1 cellular context compared by ENCODE assay signal in the genomic region with DNA sequence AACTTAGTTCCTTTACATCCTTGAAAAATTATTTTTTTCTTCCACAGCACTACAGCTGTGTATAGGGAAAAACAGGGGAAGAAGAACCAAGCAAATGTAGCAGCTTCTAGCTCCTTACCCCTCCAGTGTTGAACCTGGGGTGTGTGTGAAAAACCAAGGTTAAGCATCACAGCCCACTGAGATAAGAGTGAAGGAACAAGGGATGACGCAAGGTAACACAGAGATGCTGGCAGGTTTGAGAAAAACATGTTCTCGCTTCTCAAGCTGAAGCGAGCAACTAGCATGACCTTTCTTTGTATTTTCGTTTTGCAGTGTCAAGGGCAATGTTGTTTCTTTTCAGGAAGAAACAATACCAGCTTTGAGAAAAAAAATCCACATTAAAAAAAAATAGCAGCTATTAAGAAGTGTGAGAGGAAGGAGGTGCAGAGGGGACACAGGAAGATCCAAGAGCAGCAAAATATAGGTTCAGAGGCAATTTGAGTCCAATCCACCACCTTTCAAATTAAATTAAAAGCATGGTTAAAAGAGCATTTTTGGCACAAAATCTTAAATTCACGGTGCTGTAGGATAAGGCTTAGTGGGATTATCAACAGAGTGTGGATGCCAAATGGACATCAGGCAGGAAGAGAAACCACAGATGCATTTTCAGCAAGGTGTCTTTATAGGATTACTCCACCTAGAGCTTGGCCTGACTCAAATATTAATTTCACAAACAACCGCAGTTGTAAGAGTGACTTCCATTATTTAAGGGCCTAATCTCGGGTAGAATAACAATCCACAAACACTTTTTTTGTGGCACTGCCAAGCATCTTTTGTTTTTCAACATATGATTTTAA.
TF ChIP-seq lines count a peak whose summit lies in the region.

No MANE protein-coding gene starts in this region.

TF ChIP-seq in GM12878, 131 proteins besides CTCF, POLR2A, EP300 and RAD21:
- TF ChIP-seq JUND (IDR thresholded peaks at IDR 0.05; ENCODE audit: low read depth, low read length) = no peak
- no peak for TF ChIP-seq NFIC (IDR thresholded peaks at IDR 0.05; ENCODE audit: low read depth, low read length)
- TF ChIP-seq CHD1 (IDR thresholded peaks at IDR 0.05; ENCODE audit: low read depth, low read length) = no peak
- no peak for TF ChIP-seq NR2F1 (conservative IDR thresholded peaks at IDR 0.05)
- TF ChIP-seq, protein P1, sequence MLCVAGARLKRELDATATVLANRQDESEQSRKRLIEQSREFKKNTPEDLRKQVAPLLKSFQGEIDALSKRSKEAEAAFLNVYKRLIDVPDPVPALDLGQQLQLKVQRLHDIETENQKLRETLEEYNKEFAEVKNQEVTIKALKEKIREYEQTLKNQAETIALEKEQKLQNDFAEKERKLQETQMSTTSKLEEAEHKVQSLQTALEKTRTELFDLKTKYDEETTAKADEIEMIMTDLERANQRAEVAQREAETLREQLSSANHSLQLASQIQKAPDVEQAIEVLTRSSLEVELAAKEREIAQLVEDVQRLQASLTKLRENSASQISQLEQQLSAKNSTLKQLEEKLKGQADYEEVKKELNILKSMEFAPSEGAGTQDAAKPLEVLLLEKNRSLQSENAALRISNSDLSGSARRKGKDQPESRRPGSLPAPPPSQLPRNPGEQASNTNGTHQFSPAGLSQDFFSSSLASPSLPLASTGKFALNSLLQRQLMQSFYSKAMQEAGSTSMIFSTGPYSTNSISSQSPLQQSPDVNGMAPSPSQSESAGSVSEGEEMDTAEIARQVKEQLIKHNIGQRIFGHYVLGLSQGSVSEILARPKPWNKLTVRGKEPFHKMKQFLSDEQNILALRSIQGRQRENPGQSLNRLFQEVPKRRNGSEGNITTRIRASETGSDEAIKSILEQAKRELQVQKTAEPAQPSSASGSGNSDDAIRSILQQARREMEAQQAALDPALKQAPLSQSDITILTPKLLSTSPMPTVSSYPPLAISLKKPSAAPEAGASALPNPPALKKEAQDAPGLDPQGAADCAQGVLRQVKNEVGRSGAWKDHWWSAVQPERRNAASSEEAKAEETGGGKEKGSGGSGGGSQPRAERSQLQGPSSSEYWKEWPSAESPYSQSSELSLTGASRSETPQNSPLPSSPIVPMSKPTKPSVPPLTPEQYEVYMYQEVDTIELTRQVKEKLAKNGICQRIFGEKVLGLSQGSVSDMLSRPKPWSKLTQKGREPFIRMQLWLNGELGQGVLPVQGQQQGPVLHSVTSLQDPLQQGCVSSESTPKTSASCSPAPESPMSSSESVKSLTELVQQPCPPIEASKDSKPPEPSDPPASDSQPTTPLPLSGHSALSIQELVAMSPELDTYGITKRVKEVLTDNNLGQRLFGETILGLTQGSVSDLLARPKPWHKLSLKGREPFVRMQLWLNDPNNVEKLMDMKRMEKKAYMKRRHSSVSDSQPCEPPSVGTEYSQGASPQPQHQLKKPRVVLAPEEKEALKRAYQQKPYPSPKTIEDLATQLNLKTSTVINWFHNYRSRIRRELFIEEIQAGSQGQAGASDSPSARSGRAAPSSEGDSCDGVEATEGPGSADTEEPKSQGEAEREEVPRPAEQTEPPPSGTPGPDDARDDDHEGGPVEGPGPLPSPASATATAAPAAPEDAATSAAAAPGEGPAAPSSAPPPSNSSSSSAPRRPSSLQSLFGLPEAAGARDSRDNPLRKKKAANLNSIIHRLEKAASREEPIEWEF (IDR thresholded peaks at IDR 0.05; ENCODE audit: insufficient replicate concordance, low read depth, low read length) = no peak
- TF ChIP-seq ZZZ3 (IDR thresholded peaks at IDR 0.05; ENCODE audit: control insufficient read depth, insufficient read length, low read depth) = no peak
- TF ChIP-seq, protein P2, sequence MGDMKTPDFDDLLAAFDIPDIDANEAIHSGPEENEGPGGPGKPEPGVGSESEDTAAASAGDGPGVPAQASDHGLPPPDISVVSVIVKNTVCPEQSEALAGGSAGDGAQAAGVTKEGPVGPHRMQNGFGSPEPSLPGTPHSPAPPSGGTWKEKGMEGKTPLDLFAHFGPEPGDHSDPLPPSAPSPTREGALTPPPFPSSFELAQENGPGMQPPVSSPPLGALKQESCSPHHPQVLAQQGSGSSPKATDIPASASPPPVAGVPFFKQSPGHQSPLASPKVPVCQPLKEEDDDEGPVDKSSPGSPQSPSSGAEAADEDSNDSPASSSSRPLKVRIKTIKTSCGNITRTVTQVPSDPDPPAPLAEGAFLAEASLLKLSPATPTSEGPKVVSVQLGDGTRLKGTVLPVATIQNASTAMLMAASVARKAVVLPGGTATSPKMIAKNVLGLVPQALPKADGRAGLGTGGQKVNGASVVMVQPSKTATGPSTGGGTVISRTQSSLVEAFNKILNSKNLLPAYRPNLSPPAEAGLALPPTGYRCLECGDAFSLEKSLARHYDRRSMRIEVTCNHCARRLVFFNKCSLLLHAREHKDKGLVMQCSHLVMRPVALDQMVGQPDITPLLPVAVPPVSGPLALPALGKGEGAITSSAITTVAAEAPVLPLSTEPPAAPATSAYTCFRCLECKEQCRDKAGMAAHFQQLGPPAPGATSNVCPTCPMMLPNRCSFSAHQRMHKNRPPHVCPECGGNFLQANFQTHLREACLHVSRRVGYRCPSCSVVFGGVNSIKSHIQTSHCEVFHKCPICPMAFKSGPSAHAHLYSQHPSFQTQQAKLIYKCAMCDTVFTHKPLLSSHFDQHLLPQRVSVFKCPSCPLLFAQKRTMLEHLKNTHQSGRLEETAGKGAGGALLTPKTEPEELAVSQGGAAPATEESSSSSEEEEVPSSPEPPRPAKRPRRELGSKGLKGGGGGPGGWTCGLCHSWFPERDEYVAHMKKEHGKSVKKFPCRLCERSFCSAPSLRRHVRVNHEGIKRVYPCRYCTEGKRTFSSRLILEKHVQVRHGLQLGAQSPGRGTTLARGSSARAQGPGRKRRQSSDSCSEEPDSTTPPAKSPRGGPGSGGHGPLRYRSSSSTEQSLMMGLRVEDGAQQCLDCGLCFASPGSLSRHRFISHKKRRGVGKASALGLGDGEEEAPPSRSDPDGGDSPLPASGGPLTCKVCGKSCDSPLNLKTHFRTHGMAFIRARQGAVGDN (IDR thresholded peaks at IDR 0.05) = no peak
- TF ChIP-seq GABPA (IDR thresholded peaks at IDR 0.05; ENCODE audit: low read depth) = no peak
- TF ChIP-seq SMAD5 (IDR thresholded peaks at IDR 0.05; ENCODE audit: low read depth) = no peak
- no peak for TF ChIP-seq IRF3 (IDR thresholded peaks at IDR 0.05)
- TF ChIP-seq MTA3 (IDR thresholded peaks at IDR 0.05; ENCODE audit: borderline replicate concordance, low read length) = no peak
- TF ChIP-seq PAX5 (IDR thresholded peaks at IDR 0.05; ENCODE audit: borderline replicate concordance, low read depth, low read length) = no peak
- no peak for TF ChIP-seq CREM (IDR thresholded peaks at IDR 0.05; ENCODE audit: low read depth)
- TF ChIP-seq POLR2AphosphoS5 (IDR thresholded peaks at IDR 0.05; ENCODE audit: low read length) = no peak
- TF ChIP-seq, protein P3, sequence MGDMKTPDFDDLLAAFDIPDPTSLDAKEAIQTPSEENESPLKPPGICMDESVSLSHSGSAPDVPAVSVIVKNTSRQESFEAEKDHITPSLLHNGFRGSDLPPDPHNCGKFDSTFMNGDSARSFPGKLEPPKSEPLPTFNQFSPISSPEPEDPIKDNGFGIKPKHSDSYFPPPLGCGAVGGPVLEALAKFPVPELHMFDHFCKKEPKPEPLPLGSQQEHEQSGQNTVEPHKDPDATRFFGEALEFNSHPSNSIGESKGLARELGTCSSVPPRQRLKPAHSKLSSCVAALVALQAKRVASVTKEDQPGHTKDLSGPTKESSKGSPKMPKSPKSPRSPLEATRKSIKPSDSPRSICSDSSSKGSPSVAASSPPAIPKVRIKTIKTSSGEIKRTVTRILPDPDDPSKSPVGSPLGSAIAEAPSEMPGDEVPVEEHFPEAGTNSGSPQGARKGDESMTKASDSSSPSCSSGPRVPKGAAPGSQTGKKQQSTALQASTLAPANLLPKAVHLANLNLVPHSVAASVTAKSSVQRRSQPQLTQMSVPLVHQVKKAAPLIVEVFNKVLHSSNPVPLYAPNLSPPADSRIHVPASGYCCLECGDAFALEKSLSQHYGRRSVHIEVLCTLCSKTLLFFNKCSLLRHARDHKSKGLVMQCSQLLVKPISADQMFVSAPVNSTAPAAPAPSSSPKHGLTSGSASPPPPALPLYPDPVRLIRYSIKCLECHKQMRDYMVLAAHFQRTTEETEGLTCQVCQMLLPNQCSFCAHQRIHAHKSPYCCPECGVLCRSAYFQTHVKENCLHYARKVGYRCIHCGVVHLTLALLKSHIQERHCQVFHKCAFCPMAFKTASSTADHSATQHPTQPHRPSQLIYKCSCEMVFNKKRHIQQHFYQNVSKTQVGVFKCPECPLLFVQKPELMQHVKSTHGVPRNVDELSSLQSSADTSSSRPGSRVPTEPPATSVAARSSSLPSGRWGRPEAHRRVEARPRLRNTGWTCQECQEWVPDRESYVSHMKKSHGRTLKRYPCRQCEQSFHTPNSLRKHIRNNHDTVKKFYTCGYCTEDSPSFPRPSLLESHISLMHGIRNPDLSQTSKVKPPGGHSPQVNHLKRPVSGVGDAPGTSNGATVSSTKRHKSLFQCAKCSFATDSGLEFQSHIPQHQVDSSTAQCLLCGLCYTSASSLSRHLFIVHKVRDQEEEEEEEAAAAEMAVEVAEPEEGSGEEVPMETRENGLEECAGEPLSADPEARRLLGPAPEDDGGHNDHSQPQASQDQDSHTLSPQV (IDR thresholded peaks at IDR 0.05) = no peak
- no peak for TF ChIP-seq SREBF2 (IDR thresholded peaks at IDR 0.05; ENCODE audit: low read length)
- TF ChIP-seq CEBPZ (IDR thresholded peaks at IDR 0.05; ENCODE audit: low read depth, low read length) = no peak
- TF ChIP-seq NFYA (IDR thresholded peaks at IDR 0.05; ENCODE audit: borderline replicate concordance, low read depth, low read length) = no peak
